In the genomic region with DNA sequence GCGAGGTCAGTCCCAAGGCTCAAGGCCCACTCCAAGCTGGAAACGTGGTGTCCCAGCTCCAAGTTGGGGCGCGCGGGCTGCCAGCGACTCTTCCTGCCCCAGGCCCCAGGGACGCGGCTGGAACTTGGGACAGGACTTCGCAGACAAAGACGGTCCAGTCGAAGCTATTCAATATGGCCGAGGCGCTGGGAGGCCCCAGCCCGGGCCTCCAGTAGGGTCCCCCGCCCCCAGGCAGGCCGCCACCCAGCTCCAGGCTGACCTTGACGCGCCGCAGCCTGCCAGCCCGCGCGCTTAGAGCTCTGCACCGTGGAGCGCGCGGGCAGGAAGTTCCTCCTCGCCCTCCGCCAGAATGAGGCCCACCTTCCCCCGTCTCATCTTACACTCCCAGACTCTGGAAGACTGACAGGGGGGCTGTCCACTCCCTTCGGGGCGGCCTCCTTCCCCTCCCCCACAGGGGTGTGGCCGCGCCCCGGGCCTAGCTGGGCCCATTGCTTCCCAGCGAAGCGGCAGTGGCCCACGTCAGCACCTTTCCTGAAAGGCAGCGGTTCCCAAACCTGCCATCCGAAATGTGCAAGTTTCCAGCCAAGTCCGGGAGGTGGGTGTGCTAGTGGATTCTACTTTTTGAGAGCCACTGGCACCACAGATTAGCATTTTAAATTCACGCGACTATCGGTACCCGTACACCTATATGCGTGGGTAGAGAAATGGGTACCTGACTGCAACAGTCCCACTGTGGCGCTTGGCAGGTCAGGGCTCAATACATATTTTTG, we compare ENCODE assay signal across 8 cellular contexts. TPM values are rescaled to one million over a fixed set of nuclear protein-coding genes. Genes with fewer than 3 reads are reported as not detected.
DNase-seq lines count a peak whose midpoint lies in the region; ATAC-seq and TF ChIP-seq lines count a peak whose summit lies in the region.

A gene with protein sequence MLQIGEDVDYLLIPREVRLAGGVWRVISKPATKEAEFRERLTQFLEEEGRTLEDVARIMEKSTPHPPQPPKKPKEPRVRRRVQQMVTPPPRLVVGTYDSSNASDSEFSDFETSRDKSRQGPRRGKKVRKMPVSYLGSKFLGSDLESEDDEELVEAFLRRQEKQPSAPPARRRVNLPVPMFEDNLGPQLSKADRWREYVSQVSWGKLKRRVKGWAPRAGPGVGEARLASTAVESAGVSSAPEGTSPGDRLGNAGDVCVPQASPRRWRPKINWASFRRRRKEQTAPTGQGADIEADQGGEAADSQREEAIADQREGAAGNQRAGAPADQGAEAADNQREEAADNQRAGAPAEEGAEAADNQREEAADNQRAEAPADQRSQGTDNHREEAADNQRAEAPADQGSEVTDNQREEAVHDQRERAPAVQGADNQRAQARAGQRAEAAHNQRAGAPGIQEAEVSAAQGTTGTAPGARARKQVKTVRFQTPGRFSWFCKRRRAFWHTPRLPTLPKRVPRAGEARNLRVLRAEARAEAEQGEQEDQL (minus strand): TSS at position 303 of the 770 bp plus-strand sequence. CDS start 754 bp downstream, outside the sequence.

- H3K14ac ChIP-seq in IMR-90 (replicated peaks; ENCODE audit: low read depth, low read length) = peak within 1 kb of the TSS; percentile 96

- peaks cover 7% of the 10 kb centered on the region for H4K20me1 ChIP-seq in IMR-90 (ENCODE audit: insufficient read depth, low read length)

- no peak for TF ChIP-seq CTCF in IMR-90 (conservative IDR thresholded peaks at IDR 0.05; ENCODE audit: low read depth, low read length)

- DNase-seq in IMR-90 = peak; percentile 92
- peak; percentile 89 for DNase-seq in cerebellar cortex (ENCODE audit: low spot score)
- DNase-seq in kidney glomerular epithelial cell (lab: John Stamatoyannopoulos, UW) = peak; percentile 86
- peak in 34 of 49 donors; percentile 9 to 74 (median 43) for DNase-seq in substantia nigra (lab: John Stamatoyannopoulos, UW)
- DNase-seq in stimulated activated CD4-positive, alpha-beta T cell treated with anti-CD3 and anti-CD28 coated beads, Interleukin-12 subunit alpha, Interleukin-12 subunit beta, amount 100 ng/mL, for 4 hours = no peak
- DNase-seq in activated naive CD4-positive, alpha-beta T cell treated with anti-CD3 and anti-CD28 coated beads for 36 hours = no peak

- peak within 1 kb of the TSS; percentile 83 for H2BK120ac ChIP-seq in IMR-90 (ENCODE audit: low read depth, low read length)

- peak within 1 kb of the TSS; percentile 82; the same call in 2 of the 3 replicates for H2BK15ac ChIP-seq in IMR-90 (ENCODE audit: low read depth, low read length)

- no peaks in the 10 kb centered on the region for H3K36me3 Mint-ChIP-seq in activated naive CD4-positive, alpha-beta T cell treated with anti-CD3 and anti-CD28 coated beads for 36 hours (ENCODE audit: low read depth)

- H3K9ac ChIP-seq in IMR-90 (ENCODE audit: low read depth, low read length) = peak within 1 kb of the TSS; percentile 82

- 25% methylated on average over 25 of the region's 46 CpGs; no CpG with 5 or more reads in 1 of the 2 experiments for WGBS in IMR-90 (ENCODE audit: extremely low coverage in 2 of 2, insufficient read length in 1 of 2), 2 experiments

- H3K79me1 ChIP-seq in IMR-90 (ENCODE audit: low read depth in 1 of 2, low read length in 2 of 2) = peaks cover 16 to 34% of the 10 kb centered on the region in 2 experiments; a peak in 3 of 4 replicates

- no peaks in the 10 kb centered on the region for H3K27me3 ChIP-seq in IMR-90 (ENCODE audit: control insufficient read depth, insufficient read depth, low read length)

- H3K9me3 Mint-ChIP-seq in activated naive CD4-positive, alpha-beta T cell treated with anti-CD3 and anti-CD28 coated beads for 36 hours = no peaks in the 10 kb centered on the region

- H4K91ac ChIP-seq in IMR-90 (ENCODE audit: insufficient read depth, low read depth, low read length) = peak within 1 kb of the TSS; percentile 92

- no peak within 1 kb of the TSS for H3K27ac Mint-ChIP-seq in activated naive CD4-positive, alpha-beta T cell treated with anti-CD3 and anti-CD28 coated beads for 36 hours

- H4K5ac ChIP-seq in IMR-90 (ENCODE audit: low read depth, low read length) = peak within 1 kb of the TSS; percentile 95

- H3K18ac ChIP-seq in IMR-90 (ENCODE audit: low read depth, low read length) = peak within 1 kb of the TSS; percentile 80

- H3K9me3 ChIP-seq in IMR-90 (ENCODE audit: control insufficient read depth, insufficient read depth, low read length) = no peaks in the 10 kb centered on the region

- dilution Hi-C loops in IMR-90 (cut with HindIII; ENCODE audit: low sequenced_read_pairs, unreplicated experiment) = no loop called here

- H3K27ac ChIP-seq in IMR-90 (ENCODE audit: insufficient read depth, low read length) = peak within 1 kb of the TSS; percentile 84
- H3K27ac ChIP-seq in substantia nigra (ENCODE audit: low read depth, low read length, poor library complexity, severe bottlenecking) = no peak within 1 kb of the TSS

- peaks cover 4% of the 10 kb centered on the region; the same call in 1 of the 2 replicates for H3K36me3 ChIP-seq in IMR-90 (ENCODE audit: control insufficient read depth, insufficient read depth, low read length)

- H3K4me3 Mint-ChIP-seq in activated naive CD4-positive, alpha-beta T cell treated with anti-CD3 and anti-CD28 coated beads for 36 hours = no peak within 1 kb of the TSS

- peak within 1 kb of the TSS; percentile 66 for H2BK20ac ChIP-seq in IMR-90 (ENCODE audit: low read depth, low read length)

- H3K4me1 ChIP-seq in IMR-90 (ENCODE audit: control insufficient read depth, insufficient read depth, low read length) = peaks cover 14% of the 10 kb centered on the region

- intact Hi-C loops in IMR-90 (cut with micrococcal nuclease) = no loop called here
- intact Hi-C loops in activated naive CD4-positive, alpha-beta T cell treated with anti-CD3 and anti-CD28 coated beads for 36 hours (cut with micrococcal nuclease) = no loop called here

- H4K8ac ChIP-seq in IMR-90 (ENCODE audit: low read depth in 2 of 2, low read length in 2 of 2) = peak within 1 kb of the TSS; percentile 82 to 99

- peak within 1 kb of the TSS; percentile 43; the same call in 1 of the 2 replicates for H3K56ac ChIP-seq in IMR-90 (ENCODE audit: extremely low read depth, insufficient read depth, low read length)

- peak within 1 kb of the TSS; percentile 69 for H2BK5ac ChIP-seq in IMR-90 (ENCODE audit: low read depth, low read length, poor library complexity, severe bottlenecking)

- peak within 1 kb of the TSS; percentile 86 for H3K4me2 ChIP-seq in IMR-90 (ENCODE audit: low read depth, low read length)

- peak within 1 kb of the TSS; percentile 94 for H2AFZ ChIP-seq in IMR-90 (replicated peaks; ENCODE audit: low read length, poor library complexity)

- TF ChIP-seq RAD21 in IMR-90 (IDR thresholded peaks at IDR 0.05; ENCODE audit: low read length) = no peak

- peaks cover 8% of the 10 kb centered on the region for H3K4me1 Mint-ChIP-seq in activated naive CD4-positive, alpha-beta T cell treated with anti-CD3 and anti-CD28 coated beads for 36 hours (ENCODE audit: low read depth)

- BruUV-seq in IMR-90 (replicated peaks; lab: Mats Ljungman, UMichigan) = no TSS peak

- in situ Hi-C loops in IMR-90 (cut with MboI; ENCODE audit: low sequenced_read_pairs) = no loop called here

- TF ChIP-seq POLR2A in IMR-90 (IDR thresholded peaks at IDR 0.05; ENCODE audit: low read depth, low read length) = peak; percentile 47; the same call in 1 of the 2 replicates

- H3K4me3 ChIP-seq in IMR-90 (ENCODE audit: insufficient read depth, low read depth, low read length) = peak within 1 kb of the TSS; percentile 57

- H3K23ac ChIP-seq in IMR-90 (ENCODE audit: low read depth, low read length) = peak within 1 kb of the TSS; percentile 89; the same call in 1 of the 2 replicates

- peak within 1 kb of the TSS; percentile 94 for H2AK5ac ChIP-seq in IMR-90 (ENCODE audit: low read depth, low read length)

- H3K9me1 ChIP-seq in IMR-90 (ENCODE audit: insufficient read depth, low read length) = no peaks in the 10 kb centered on the region

- peak within 1 kb of the TSS; percentile 78 for H2AK9ac ChIP-seq in IMR-90 (replicated peaks; ENCODE audit: low read depth, low read length, poor library complexity)

- CTCF ChIA-PET in IMR-90 (lab: Yijun Ruan, JAX) = no interaction called here
- CTCF ChIA-PET in activated naive CD4-positive, alpha-beta T cell treated with anti-CD3 and anti-CD28 coated beads for 36 hours (lab: Charles Lee) = interaction anchor here (1.1 kb wide), 1 partner anchor 17 kb away, joined by 6 read pairs; no protein-coding TSS in a partner anchor

- H3K4ac ChIP-seq in IMR-90 (ENCODE audit: low read depth, low read length) = peak within 1 kb of the TSS; percentile 95

- POLR2A ChIA-PET in IMR-90 (lab: Charles Lee; ENCODE audit: unreplicated experiment) = no interaction called here

- peaks cover 63% of the 10 kb centered on the region for H3K27me3 Mint-ChIP-seq in activated naive CD4-positive, alpha-beta T cell treated with anti-CD3 and anti-CD28 coated beads for 36 hours (ENCODE audit: low read depth)

- ATAC-seq in IMR-90 (ENCODE audit: low read depth) = peak; percentile 83
- ATAC-seq in HG02759 (IDR thresholded peaks at IDR 0.05; ENCODE audit: unreplicated experiment) = no peak
- ATAC-seq in GM21737 (IDR thresholded peaks at IDR 0.05; ENCODE audit: unreplicated experiment) = no peak

TF ChIP-seq in IMR-90, 13 proteins besides CTCF, POLR2A, EP300 and RAD21 (continues in another document):
- TF ChIP-seq RFX5 (IDR thresholded peaks at IDR 0.05; ENCODE audit: low read depth, low read length) (no peak), FOS (IDR thresholded peaks at IDR 0.05; ENCODE audit: low read depth, low read length) (no peak), MAZ (IDR thresholded peaks at IDR 0.05; ENCODE audit: borderline replicate concordance, low read depth, low read length) (peak; percentile 83; the same call in 1 of the 2 replicates), MAFK (IDR thresholded peaks at IDR 0.05; ENCODE audit: low read depth, low read length) (no peak)
- TF ChIP-seq, protein P1, sequence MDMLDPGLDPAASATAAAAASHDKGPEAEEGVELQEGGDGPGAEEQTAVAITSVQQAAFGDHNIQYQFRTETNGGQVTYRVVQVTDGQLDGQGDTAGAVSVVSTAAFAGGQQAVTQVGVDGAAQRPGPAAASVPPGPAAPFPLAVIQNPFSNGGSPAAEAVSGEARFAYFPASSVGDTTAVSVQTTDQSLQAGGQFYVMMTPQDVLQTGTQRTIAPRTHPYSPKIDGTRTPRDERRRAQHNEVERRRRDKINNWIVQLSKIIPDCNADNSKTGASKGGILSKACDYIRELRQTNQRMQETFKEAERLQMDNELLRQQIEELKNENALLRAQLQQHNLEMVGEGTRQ (IDR thresholded peaks at IDR 0.05; ENCODE audit: low read depth, low read length) = no peak

RNA-seq across cellular contexts. Expression of the gene that starts here (rescaled TPM):
- total RNA-seq in IMR-90 (2012; rRNA removed) = 10.2 and 10.3 TPM in 2 replicates
- polyA plus RNA-seq in IMR-90 (2012; rRNA removed) = 8.9 and 9.3 TPM in 2 replicates
- polyA plus RNA-seq in IMR-90 (2012; cell fraction: cytosol; rRNA removed) = 5.5 and 8.8 TPM in 2 replicates
- polyA plus RNA-seq in IMR-90 (2012; cell fraction: nucleus; rRNA removed; ENCODE audit: low replicate concordance) = 3.7 and 4.1 TPM in 2 replicates
- total RNA-seq in activated naive CD4-positive, alpha-beta T cell treated with anti-CD3 and anti-CD28 coated beads for 36 hours = not detected

Comparison
In these comparisons a context has a peak if more than half of its experiments do, and no peak if none do; other contexts are left out.
1. RNA of the gene that starts here (total RNA-seq): 10.2 to 10.3 TPM in IMR-90; not detected in activated naive CD4-positive, alpha-beta T cell treated with anti-CD3 and anti-CD28 coated beads for 36 hours; every median in the first group is over 10 times any median in the second.
2. DNase-seq: peak in IMR-90 (single experiment), cerebellar cortex (single experiment), kidney glomerular epithelial cell (single experiment) and substantia nigra (34 of 49); none in stimulated activated CD4-positive, alpha-beta T cell treated with anti-CD3 and anti-CD28 coated beads, Interleukin-12 subunit alpha, Interleukin-12 subunit beta, amount 100 ng/mL, for 4 hours (single experiment) and activated naive CD4-positive, alpha-beta T cell treated with anti-CD3 and anti-CD28 coated beads for 36 hours (single experiment).